ENCODE assay signal across 17 cellular contexts in genomic region chr6:19536838-19537237, GRCh38.
A peak's percentile ranks its signal among the peaks of the same experiment; 100 is the strongest.
DNase-seq lines count a peak whose midpoint lies in the region; ATAC-seq and TF ChIP-seq lines count a peak whose summit lies in the region.
"Had no signal": no experiment of that assay in that cellular context is flagged by ENCODE, and none has a peak within 500 bp of the region (broad histone marks: within the 10 kb centered on the region; RNA-seq: fewer than 3 reads in every experiment).

No MANE protein-coding gene starts in this region.

- TF ChIP-seq CTCF in RWPE1 (conservative IDR thresholded peaks at IDR 0.05; ENCODE audit: low read depth), result no peak
- no peak for TF ChIP-seq CTCF in foreskin keratinocyte (conservative IDR thresholded peaks at IDR 0.05)
- TF ChIP-seq CTCF in HFFc6 (IDR thresholded peaks at IDR 0.05), result no peak

- H3K27ac Mint-ChIP-seq in HFFc6, result no peak overlapping the region

- H3K27ac ChIP-seq in RWPE1 (no peak overlapping the region), foreskin keratinocyte (peak overlapping the region; percentile 11)
- H3K27ac ChIP-seq: 22Rv1 had no signal

- H3K9me3 Mint-ChIP-seq in HFFc6, result no peaks in the 10 kb centered on the region; the same call in 1 of the 2 replicates

- CTCF ChIA-PET in RWPE1 (lab: Yijun Ruan, JAX), result no interaction called here

- no peaks in the 10 kb centered on the region for H3K4me1 Mint-ChIP-seq in HFFc6 (ENCODE audit: low read depth)

- no peaks in the 10 kb centered on the region for H3K36me3 Mint-ChIP-seq in HFFc6 (ENCODE audit: low read depth)

- peaks cover 5% of the 10 kb centered on the region for H3K27me3 ChIP-seq in foreskin keratinocyte

- H3K4me3 Mint-ChIP-seq in HFFc6, result no peak overlapping the region

- H3K4me1 ChIP-seq in foreskin keratinocyte, result peaks cover 15% of the 10 kb centered on the region

- DNase-seq in DMS153 (lab: John Stamatoyannopoulos, UW), result peak; percentile 26
- no peak for DNase-seq in DMS153 treated with DMSO at 0.1 percent for 48 hours (lab: John Stamatoyannopoulos, UW; ENCODE audit: unreplicated experiment)
- peak; percentile 48 for DNase-seq in NCI-H146 (lab: John Stamatoyannopoulos, UW)
- peak; percentile 63 for DNase-seq in RWPE1 (ENCODE audit: low spot score)
- peak; percentile 78 to 91 for DNase-seq in foreskin keratinocyte
- no peak for DNase-seq in iPS-NIHi11 (ENCODE audit: low spot score)
- no peak for DNase-seq in HFFc6
- DNase-seq: C1 segment of cervical spinal cord, DND-41, GDM1, HCEC 1CT, NCI-H1048, NCI-H2227 treated with DMSO at 0.1 percent for 48 hours, NCI-H526 treated with DMSO at 0.1 percent for 48 hours, T-helper 9 cell had no signal

- peaks cover 1% of the 10 kb centered on the region; the same call in 1 of the 2 replicates for H3K27me3 Mint-ChIP-seq in HFFc6 (ENCODE audit: insufficient read depth)

- ATAC-seq in foreskin keratinocyte (peak; percentile 72), HG02798 (IDR thresholded peaks at IDR 0.05; ENCODE audit: poor library complexity, unreplicated experiment) (no peak)

- POLR2A ChIA-PET in RWPE1 (lab: Yijun Ruan, JAX; ENCODE audit: low non-redundant PET), result interaction anchor here (0.5 kb wide), 1 partner anchor 122 kb away, joined by 5 read pairs; no protein-coding TSS in a partner anchor

Comparison
In these comparisons a context has a peak if more than half of its experiments do, and no peak if none do; other contexts are left out.
1. DNase-seq: peak in DMS153 (single experiment), NCI-H146 (single experiment), RWPE1 (single experiment) and foreskin keratinocyte (2 of 2); none in DMS153 treated with DMSO at 0.1 percent for 48 hours (single experiment), iPS-NIHi11 (single experiment) and HFFc6 (single experiment).